In the genomic region with DNA sequence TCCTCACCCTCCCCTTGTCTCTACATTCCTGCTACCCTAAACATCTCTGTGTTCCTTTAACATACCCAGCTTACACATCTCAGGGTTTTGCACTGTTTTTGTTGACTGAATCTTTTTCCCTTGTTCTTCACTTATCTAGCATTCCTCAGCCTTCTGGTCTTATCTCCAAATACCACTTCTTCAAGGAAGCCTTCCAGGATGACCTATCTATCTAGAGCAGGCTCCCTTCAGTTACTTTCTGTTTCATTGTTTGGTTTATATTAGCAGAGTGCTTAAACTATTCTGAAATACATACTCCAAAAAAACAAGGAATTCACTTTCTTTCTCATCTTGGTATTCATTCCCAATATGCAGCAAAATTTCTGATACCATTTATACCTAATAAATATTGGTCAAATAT, we compare ENCODE assay signal across 13 cellular contexts.
DNase-seq lines count a peak whose midpoint lies in the region; ATAC-seq and TF ChIP-seq lines count a peak whose summit lies in the region.
"Had no signal": no experiment of that assay in that cellular context is flagged by ENCODE, and none has a peak within 500 bp of the region (broad histone marks: within the 10 kb centered on the region; RNA-seq: fewer than 3 reads in every experiment).

No MANE protein-coding gene starts in this region.

- H3K4me3 Mint-ChIP-seq in HFFc6, result peak overlapping the region; percentile 9; the same call in 1 of the 2 replicates
- H3K4me3 Mint-ChIP-seq in activated CD4-positive, alpha-beta T cell treated with anti-CD3 and anti-CD28 coated beads for 36 hours, result no peak overlapping the region
- H3K4me3 Mint-ChIP-seq: CD8-positive, alpha-beta T cell had no signal

- H3K27me3 Mint-ChIP-seq in HFFc6 (ENCODE audit: insufficient read depth), result no peaks in the 10 kb centered on the region; the same call in 1 of the 2 replicates
- H3K27me3 Mint-ChIP-seq in activated CD4-positive, alpha-beta T cell treated with anti-CD3 and anti-CD28 coated beads for 36 hours, result no peaks in the 10 kb centered on the region

- no peak for TF ChIP-seq EP300 in sigmoid colon (IDR thresholded peaks at IDR 0.05)

- no peaks in the 10 kb centered on the region for H3K27me3 ChIP-seq in heart left ventricle
- no peaks in the 10 kb centered on the region for H3K27me3 ChIP-seq in sigmoid colon

- TF ChIP-seq CTCF in HFFc6 (IDR thresholded peaks at IDR 0.05) (no peak), heart left ventricle (IDR thresholded peaks at IDR 0.05) (no peak), sigmoid colon (IDR thresholded peaks at IDR 0.05) (no peak)

- intact Hi-C loops in heart left ventricle (cut with DNase I), result no loop called here
- intact Hi-C loops in sigmoid colon (cut with DNase I), result loop anchor here (10.0 kb wide), 1 partner anchor 1191 kb away; no protein-coding TSS in a partner anchor
- intact Hi-C loops in activated CD4-positive, alpha-beta T cell treated with anti-CD3 and anti-CD28 coated beads for 36 hours (cut with DNase I, micrococcal nuclease), result no loop called here

- H3K4me3 ChIP-seq in heart left ventricle (no peak overlapping the region), sigmoid colon (no peak overlapping the region)

- peaks cover 57% of the 10 kb centered on the region for H3K36me3 Mint-ChIP-seq in HFFc6 (ENCODE audit: low read depth)
- no peaks in the 10 kb centered on the region for H3K36me3 Mint-ChIP-seq in activated CD4-positive, alpha-beta T cell treated with anti-CD3 and anti-CD28 coated beads for 36 hours (ENCODE audit: low read depth)
- H3K36me3 Mint-ChIP-seq: CD8-positive, alpha-beta T cell had no signal

- DNase-seq in HFFc6 (no peak), OCI-M1 (lab: John Stamatoyannopoulos, UW) (peak; percentile 93), erythroblast (lab: John Stamatoyannopoulos, UW) (peak; percentile 75 to 88), renal cortical epithelial cell (ENCODE audit: low read depth) (peak; percentile 9), heart left ventricle (no peak), sigmoid colon (no peak)
- no peak for DNase-seq in activated CD4-positive, alpha-beta T cell treated with anti-CD3 and anti-CD28 coated beads for 36 hours
- DNase-seq: CD8-positive, alpha-beta T cell; EL; NCI-H1092; Right ventricle myocardium superior had no signal

- POLR2A ChIA-PET in activated CD4-positive, alpha-beta T cell treated with anti-CD3 and anti-CD28 coated beads for 36 hours (lab: Charles Lee), result no interaction called here

- H3K36me3 ChIP-seq in heart left ventricle (peaks cover 0 to 40% (median 0%) of the 10 kb centered on the region in 9 donors), sigmoid colon (no peaks in the 10 kb centered on the region)

- TF ChIP-seq POLR2A in erythroblast (IDR thresholded peaks at IDR 0.05; ENCODE audit: low read length), result no peak
- TF ChIP-seq POLR2A in heart left ventricle (IDR thresholded peaks at IDR 0.05), result no peak
- no peak for TF ChIP-seq POLR2A in sigmoid colon (IDR thresholded peaks at IDR 0.05)

- H3K4me1 Mint-ChIP-seq in HFFc6 (ENCODE audit: low read depth), result peaks cover 57% of the 10 kb centered on the region
- no peaks in the 10 kb centered on the region for H3K4me1 Mint-ChIP-seq in activated CD4-positive, alpha-beta T cell treated with anti-CD3 and anti-CD28 coated beads for 36 hours

- H3K27ac Mint-ChIP-seq in HFFc6, result peak overlapping the region; percentile 78
- no peak overlapping the region for H3K27ac Mint-ChIP-seq in activated CD4-positive, alpha-beta T cell treated with anti-CD3 and anti-CD28 coated beads for 36 hours
- H3K27ac Mint-ChIP-seq: CD8-positive, alpha-beta T cell had no signal

- H3K9me3 ChIP-seq in heart left ventricle (no peaks in the 10 kb centered on the region), sigmoid colon (no peaks in the 10 kb centered on the region)

- CTCF ChIA-PET in activated CD4-positive, alpha-beta T cell treated with anti-CD3 and anti-CD28 coated beads for 36 hours (lab: Charles Lee), result no interaction called here

- H3K9me3 Mint-ChIP-seq in HFFc6, result no peaks in the 10 kb centered on the region
- H3K9me3 Mint-ChIP-seq in activated CD4-positive, alpha-beta T cell treated with anti-CD3 and anti-CD28 coated beads for 36 hours (ENCODE audit: low read depth), result no peaks in the 10 kb centered on the region

- H3K27ac ChIP-seq in heart left ventricle, result no peak overlapping the region
- no peak overlapping the region for H3K27ac ChIP-seq in sigmoid colon

- H3K4me1 ChIP-seq in heart left ventricle (no peaks in the 10 kb centered on the region), sigmoid colon (no peaks in the 10 kb centered on the region)

- no peak for ATAC-seq in heart left ventricle
- ATAC-seq in activated CD4-positive, alpha-beta T cell treated with anti-CD3 and anti-CD28 coated beads for 36 hours, result no peak
- ATAC-seq: CD8-positive, alpha-beta T cell; Panc1; SK-N-SH treated with all-trans-retinoic acid at 6 μM for 48 hours had no signal

Comparison
In these comparisons a context has a peak if more than half of its experiments do, and no peak if none do; other contexts are left out.
1. DNase-seq: peak in OCI-M1 (single experiment), erythroblast (2 of 2) and renal cortical epithelial cell (single experiment); none in HFFc6 (single experiment), heart left ventricle (0 of 5), sigmoid colon (single experiment) and activated CD4-positive, alpha-beta T cell treated with anti-CD3 and anti-CD28 coated beads for 36 hours (single experiment).